Comparison of ENCODE assay signal across 8 cellular contexts in the genomic region with DNA sequence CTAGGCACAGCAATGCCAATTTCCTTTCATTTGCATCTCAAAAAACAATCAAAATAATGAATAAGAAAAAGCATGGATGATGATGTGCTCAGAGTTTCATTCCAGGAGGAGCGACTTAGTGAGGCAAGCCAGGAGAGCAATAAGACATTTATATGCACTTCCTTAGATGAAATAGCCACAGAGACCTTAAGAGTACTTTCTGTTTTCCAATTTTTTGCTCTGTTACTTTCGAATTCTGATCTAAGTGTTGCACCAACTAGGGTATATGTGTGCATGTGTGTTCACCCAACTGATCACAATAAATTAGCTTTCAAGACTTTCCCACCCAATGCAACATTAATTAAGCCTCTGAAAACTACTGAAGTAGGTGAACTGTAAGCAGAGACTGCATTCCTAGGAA. TPM values are rescaled to one million over a fixed set of nuclear protein-coding genes. Genes with fewer than 3 reads are reported as not detected.
DNase-seq lines count a peak whose midpoint lies in the region; ATAC-seq and TF ChIP-seq lines count a peak whose summit lies in the region.

No MANE protein-coding gene starts in this region.

- no peak for TF ChIP-seq POLR2A in vagina (IDR thresholded peaks at IDR 0.05)

- H3K27me3 Mint-ChIP-seq in central memory CD8-positive, alpha-beta T cell = no peaks in the 10 kb centered on the region
- peaks cover 4% of the 10 kb centered on the region for H3K27me3 Mint-ChIP-seq in mesothelial cell of epicardium (ENCODE audit: low read depth)

- H3K4me3 Mint-ChIP-seq in central memory CD8-positive, alpha-beta T cell = peak overlapping the region; percentile 89
- H3K4me3 Mint-ChIP-seq in mesothelial cell of epicardium = peak overlapping the region; percentile 78

- peaks cover 17% of the 10 kb centered on the region for H3K4me1 Mint-ChIP-seq in central memory CD8-positive, alpha-beta T cell
- peaks cover 17% of the 10 kb centered on the region for H3K4me1 Mint-ChIP-seq in mesothelial cell of epicardium

- ATAC-seq in central memory CD8-positive, alpha-beta T cell (replicated peaks; ENCODE audit: extremely low read depth, poor library complexity, severe bottlenecking) = peak; percentile 59

- TF ChIP-seq CTCF in left ventricle myocardium inferior (IDR thresholded peaks at IDR 0.05; ENCODE audit: borderline replicate concordance) (no peak), right atrium auricular region (IDR thresholded peaks at IDR 0.05) (no peak), mesothelial cell of epicardium (IDR thresholded peaks at IDR 0.05; ENCODE audit: unreplicated experiment) (no peak), vagina (IDR thresholded peaks at IDR 0.05) (no peak)

- H3K9me3 ChIP-seq in left ventricle myocardium inferior (replicated peaks) = no peaks in the 10 kb centered on the region
- H3K9me3 ChIP-seq in right atrium auricular region = no peaks in the 10 kb centered on the region
- no peaks in the 10 kb centered on the region for H3K9me3 ChIP-seq in vagina

- intact Hi-C loops in left ventricle myocardium inferior (cut with micrococcal nuclease) (no loop called here), vagina (cut with DNase I) (no loop called here)

- no peak for DNase-seq in left ventricle myocardium inferior
- no peak for DNase-seq in right atrium auricular region (ENCODE audit: low spot score)
- DNase-seq in central memory CD8-positive, alpha-beta T cell (ENCODE audit: low spot score in 2 of 2) = no peak
- DNase-seq in mesothelial cell of epicardium (ENCODE audit: low spot score in 2 of 2, unreplicated experiment in 2 of 2) = no peak
- no peak for DNase-seq in vagina (ENCODE audit: extremely low spot score in 2 of 2)
- DNase-seq in OCI-M2 (lab: John Stamatoyannopoulos, UW; ENCODE audit: unreplicated experiment) = no peak
- DNase-seq in cortex of kidney (lab: John Stamatoyannopoulos, UW) = no peak
- no peak for DNase-seq in effector CD4-positive, alpha-beta T cell

- no peaks in the 10 kb centered on the region for H3K36me3 ChIP-seq in left ventricle myocardium inferior
- H3K36me3 ChIP-seq in right atrium auricular region = no peaks in the 10 kb centered on the region
- H3K36me3 ChIP-seq in vagina = no peaks in the 10 kb centered on the region

- H3K4me3 ChIP-seq in left ventricle myocardium inferior = peak overlapping the region; percentile 62
- H3K4me3 ChIP-seq in right atrium auricular region = peak overlapping the region in 1 of 2 donors; percentile 50
- peak overlapping the region; percentile 41 to 44 for H3K4me3 ChIP-seq in vagina

- peaks cover 5% of the 10 kb centered on the region for H3K36me3 Mint-ChIP-seq in central memory CD8-positive, alpha-beta T cell (ENCODE audit: insufficient read depth)
- H3K36me3 Mint-ChIP-seq in mesothelial cell of epicardium = peaks cover 4% of the 10 kb centered on the region

- H3K27ac ChIP-seq in left ventricle myocardium inferior (replicated peaks) (no peak overlapping the region), right atrium auricular region (no peak overlapping the region), vagina (no peak overlapping the region)

- H3K9me3 Mint-ChIP-seq in central memory CD8-positive, alpha-beta T cell = peaks cover 8% of the 10 kb centered on the region
- H3K9me3 Mint-ChIP-seq in mesothelial cell of epicardium = peaks cover 14% of the 10 kb centered on the region

- H3K27me3 ChIP-seq in left ventricle myocardium inferior (ENCODE audit: low read depth) (peaks cover 33% of the 10 kb centered on the region), right atrium auricular region (no peaks in the 10 kb centered on the region), vagina (no peaks in the 10 kb centered on the region)

- peaks cover 12% of the 10 kb centered on the region for H3K4me1 ChIP-seq in left ventricle myocardium inferior
- peaks cover 0 to 12% of the 10 kb centered on the region in 2 donors for H3K4me1 ChIP-seq in right atrium auricular region
- H3K4me1 ChIP-seq in vagina = peaks cover 14% of the 10 kb centered on the region

- H3K27ac Mint-ChIP-seq in central memory CD8-positive, alpha-beta T cell (ENCODE audit: low read depth) = peak overlapping the region; percentile 86
- peak overlapping the region; percentile 70 for H3K27ac Mint-ChIP-seq in mesothelial cell of epicardium

RNA-seq across cellular contexts. Expression of a gene that starts 0.7 kb away (rescaled TPM):
- total RNA-seq in left ventricle myocardium inferior = 0.16 TPM
- total RNA-seq in right atrium auricular region = 1 to 10 TPM in 1 of 2 donors, under 1 TPM in 1; 0.11 to 1.1 TPM
- total RNA-seq in mesothelial cell of epicardium = 0.63 to 1.3 TPM (median 0.98 TPM) in 3 replicates
- 6.1 TPM for total RNA-seq in vagina
